In genomic region chrX:72052415-72053090, GRCh38 we compare ENCODE assay signal across 2 cellular contexts.
TF ChIP-seq lines count a peak whose summit lies in the region.

No MANE protein-coding gene starts in this region.

TF ChIP-seq in IMR-90, 13 proteins besides CTCF, POLR2A, EP300 and RAD21:
- TF ChIP-seq MAZ (IDR thresholded peaks at IDR 0.05; ENCODE audit: borderline replicate concordance, low read depth, low read length) (no peak), CEBPB (IDR thresholded peaks at IDR 0.05; ENCODE audit: low read depth, low read length) (no peak), ELK1 (IDR thresholded peaks at IDR 0.05; ENCODE audit: borderline replicate concordance, low read depth, low read length) (no peak), RFX5 (IDR thresholded peaks at IDR 0.05; ENCODE audit: low read depth, low read length) (no peak), CHD1 (IDR thresholded peaks at IDR 0.05; ENCODE audit: low read depth, low read length) (no peak), BHLHE40 (IDR thresholded peaks at IDR 0.05; ENCODE audit: low read depth, low read length) (no peak), RCOR1 (IDR thresholded peaks at IDR 0.05; ENCODE audit: insufficient replicate concordance, low read length) (no peak), MXI1 (IDR thresholded peaks at IDR 0.05; ENCODE audit: borderline replicate concordance, low read depth, low read length) (no peak), MAFK (IDR thresholded peaks at IDR 0.05; ENCODE audit: low read depth, low read length) (no peak), SMC3 (IDR thresholded peaks at IDR 0.05; ENCODE audit: low read depth, low read length) (no peak)
- TF ChIP-seq, protein P1, sequence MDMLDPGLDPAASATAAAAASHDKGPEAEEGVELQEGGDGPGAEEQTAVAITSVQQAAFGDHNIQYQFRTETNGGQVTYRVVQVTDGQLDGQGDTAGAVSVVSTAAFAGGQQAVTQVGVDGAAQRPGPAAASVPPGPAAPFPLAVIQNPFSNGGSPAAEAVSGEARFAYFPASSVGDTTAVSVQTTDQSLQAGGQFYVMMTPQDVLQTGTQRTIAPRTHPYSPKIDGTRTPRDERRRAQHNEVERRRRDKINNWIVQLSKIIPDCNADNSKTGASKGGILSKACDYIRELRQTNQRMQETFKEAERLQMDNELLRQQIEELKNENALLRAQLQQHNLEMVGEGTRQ (IDR thresholded peaks at IDR 0.05; ENCODE audit: low read depth, low read length): no peak

TF ChIP-seq in H1, 55 proteins besides CTCF, POLR2A, EP300 and RAD21:
- TF ChIP-seq, protein P2, sequence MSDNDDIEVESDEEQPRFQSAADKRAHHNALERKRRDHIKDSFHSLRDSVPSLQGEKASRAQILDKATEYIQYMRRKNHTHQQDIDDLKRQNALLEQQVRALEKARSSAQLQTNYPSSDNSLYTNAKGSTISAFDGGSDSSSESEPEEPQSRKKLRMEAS (IDR thresholded peaks at IDR 0.05): no peak
- TF ChIP-seq TAF1 (IDR thresholded peaks at IDR 0.05; ENCODE audit: low read depth, low read length): 0 out of 2 replicates have a peak, but pooled peaks have one; percentile 30
